ENCODE assay signal across 8 cellular contexts in the genomic region with DNA sequence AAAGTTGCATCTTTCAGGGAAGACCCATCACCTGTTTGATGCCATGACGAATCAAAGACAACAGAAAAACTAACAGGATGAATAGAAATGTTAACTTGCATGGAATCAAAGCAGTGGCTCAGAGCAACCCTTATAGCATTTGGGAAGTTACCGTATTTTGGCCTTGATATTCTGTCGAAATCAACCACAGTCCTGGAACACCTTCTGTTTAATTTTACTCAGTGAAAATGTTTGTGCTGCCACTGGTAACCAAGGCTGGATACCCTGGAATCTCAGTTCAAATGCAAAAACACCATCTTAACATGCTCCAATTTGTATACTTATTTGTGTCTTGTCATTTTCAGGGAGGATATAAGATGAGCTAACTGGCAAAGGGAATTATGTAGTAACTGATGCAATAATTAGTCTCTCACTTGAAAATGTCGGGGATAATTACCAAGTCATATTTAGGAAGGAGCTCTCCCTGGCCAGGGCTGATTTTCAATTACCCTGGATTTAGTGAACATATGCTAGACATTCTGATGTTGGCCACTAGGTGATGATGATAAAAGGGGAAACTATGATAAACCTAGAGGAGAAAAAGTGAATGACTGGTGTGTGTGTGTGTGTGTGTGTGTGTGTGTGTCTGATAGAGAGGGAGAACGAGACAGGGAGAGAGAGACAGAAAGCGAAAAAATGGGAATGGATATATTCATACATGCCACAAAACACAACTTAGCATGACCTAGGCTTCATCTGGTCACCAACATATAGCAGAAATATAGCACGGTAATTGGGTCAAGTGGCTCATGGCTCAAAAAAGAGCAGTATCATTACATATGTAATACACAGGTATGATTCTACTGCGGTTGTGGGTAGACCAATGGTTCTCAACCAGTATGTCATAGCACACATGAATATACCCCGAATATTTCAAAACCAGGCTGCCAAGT. TPM values are rescaled to one million over a fixed set of nuclear protein-coding genes. Genes with fewer than 3 reads are reported as not detected.
DNase-seq lines count a peak whose midpoint lies in the region; ATAC-seq and TF ChIP-seq lines count a peak whose summit lies in the region.

No MANE protein-coding gene starts in this region.

- intact Hi-C loops in PC-9 (cut with micrococcal nuclease; ENCODE audit: unreplicated experiment) = no loop called here

- no peaks in the 10 kb centered on the region for H3K4me1 ChIP-seq in BE2C
- peaks cover 5% of the 10 kb centered on the region; the same call in 1 of the 2 replicates for H3K4me1 ChIP-seq in PC-9 (replicated peaks; ENCODE audit: insufficient read depth)
- peaks cover 0 to 99% (median 10%) of the 10 kb centered on the region in 3 donors for H3K4me1 ChIP-seq in gastroesophageal sphincter
- no peaks in the 10 kb centered on the region for H3K4me1 ChIP-seq in effector memory CD4-positive, alpha-beta T cell (ENCODE audit: control insufficient read depth, insufficient read depth, low read length, poor library complexity, severe bottlenecking)

- H3K36me3 ChIP-seq in BE2C (no peaks in the 10 kb centered on the region), PC-9 (ENCODE audit: low read depth) (no peaks in the 10 kb centered on the region), gastroesophageal sphincter (peaks cover 0 to 7% of the 10 kb centered on the region in 2 donors)
- no peaks in the 10 kb centered on the region for H3K36me3 ChIP-seq in effector memory CD4-positive, alpha-beta T cell (ENCODE audit: control insufficient read depth, insufficient read depth, low read length)

- H3K27me3 ChIP-seq in BE2C (no peaks in the 10 kb centered on the region), PC-9 (ENCODE audit: insufficient read depth, low read depth) (no peaks in the 10 kb centered on the region), gastroesophageal sphincter (no peaks in the 10 kb centered on the region)
- no peaks in the 10 kb centered on the region for H3K27me3 ChIP-seq in effector memory CD4-positive, alpha-beta T cell (replicated peaks; ENCODE audit: control insufficient read depth, insufficient read depth, low read length, poor library complexity, severe bottlenecking)

- ATAC-seq in gastroesophageal sphincter (no peak), GM19397 (IDR thresholded peaks at IDR 0.05; ENCODE audit: unreplicated experiment) (no peak), HG02571 (IDR thresholded peaks at IDR 0.05; ENCODE audit: unreplicated experiment) (no peak)

- peaks cover 62% of the 10 kb centered on the region for H3K4me1 Mint-ChIP-seq in HFFc6 (ENCODE audit: low read depth)

- no peaks in the 10 kb centered on the region for H3K9me3 Mint-ChIP-seq in HFFc6

- no peak overlapping the region for H3K27ac Mint-ChIP-seq in HFFc6

- no peaks in the 10 kb centered on the region for H3K9me3 ChIP-seq in BE2C
- no peaks in the 10 kb centered on the region for H3K9me3 ChIP-seq in PC-9 (ENCODE audit: insufficient read depth, low read depth)
- H3K9me3 ChIP-seq in gastroesophageal sphincter = no peaks in the 10 kb centered on the region
- H3K9me3 ChIP-seq in effector memory CD4-positive, alpha-beta T cell (ENCODE audit: control insufficient read depth, low read length) = no peaks in the 10 kb centered on the region

- DNase-seq in BE2C (peak; percentile 26), HFFc6 (peak; percentile 69), PC-9 (peak in 1 of 2 experiments; percentile 40)
- no peak for DNase-seq in stimulated activated CD4-positive, alpha-beta T cell treated with anti-CD3 and anti-CD28 coated beads, Interleukin-1b, Interleukin-23, amount 100 ng/mL, for 48 hours
- DNase-seq in effector memory CD4-positive, alpha-beta T cell = no peak

- no peaks in the 10 kb centered on the region for H4K20me1 ChIP-seq in PC-9 (ENCODE audit: insufficient read depth)

- H3K36me3 Mint-ChIP-seq in HFFc6 (ENCODE audit: low read depth) = peaks cover 32% of the 10 kb centered on the region

- POLR2A ChIA-PET in PC-9 (lab: Charles Lee; ENCODE audit: unreplicated experiment) = interaction anchor here (0.6 kb wide), 1 partner anchor 185 kb away, joined by 9 read pairs; no protein-coding TSS in a partner anchor

- no peak overlapping the region for H3K4me3 Mint-ChIP-seq in HFFc6

- CTCF ChIA-PET in PC-9 (lab: Charles Lee) = interaction anchor here (0.7 kb wide), 1 partner anchor 87 kb away, joined by 4 read pairs; no protein-coding TSS in a partner anchor

- H3K4me2 ChIP-seq in PC-9 = no peak overlapping the region

- H3K27ac ChIP-seq in PC-9 (no peak overlapping the region), gastroesophageal sphincter (peak overlapping the region; percentile 63 to 84 (median 80))
- no peak overlapping the region for H3K27ac ChIP-seq in effector memory CD4-positive, alpha-beta T cell (ENCODE audit: insufficient read depth, low read length, poor library complexity, severe bottlenecking)

- no peaks in the 10 kb centered on the region for H3K27me3 Mint-ChIP-seq in HFFc6 (ENCODE audit: insufficient read depth)

- no peaks in the 10 kb centered on the region for H3F3A ChIP-seq in PC-9 (ENCODE audit: insufficient read depth, low read depth)

- 59 to 72% methylated on average over 8 to 9 of the region's 9 CpGs for WGBS in gastroesophageal sphincter (ENCODE audit: low coverage in 1 of 2), 2 donors

- TF ChIP-seq CTCF in BE2C (IDR thresholded peaks at IDR 0.05; ENCODE audit: low read depth, low read length) (peak; percentile 77), HFFc6 (IDR thresholded peaks at IDR 0.05) (peak; percentile 75), PC-9 (conservative IDR thresholded peaks at IDR 0.05) (peak; percentile 52), gastroesophageal sphincter (IDR thresholded peaks at IDR 0.05) (peak in 2 of 4 experiments; percentile 50 to 59)

- H3K79me2 ChIP-seq in PC-9 (ENCODE audit: low read depth) = no peaks in the 10 kb centered on the region

- H3K9me2 ChIP-seq in PC-9 (ENCODE audit: insufficient read depth) = no peaks in the 10 kb centered on the region

- TF ChIP-seq EP300 in gastroesophageal sphincter (IDR thresholded peaks at IDR 0.05) = no peak

- no peak overlapping the region for H2AFZ ChIP-seq in PC-9

- H3K4me3 ChIP-seq in BE2C (ENCODE audit: low read depth, low read length) (no peak overlapping the region), PC-9 (no peak overlapping the region), gastroesophageal sphincter (no peak overlapping the region)
- no peak overlapping the region for H3K4me3 ChIP-seq in effector memory CD4-positive, alpha-beta T cell (ENCODE audit: insufficient read depth, low read depth, low read length, poor library complexity, severe bottlenecking)

- no peak for TF ChIP-seq POLR2A in gastroesophageal sphincter (IDR thresholded peaks at IDR 0.05)

- no TSS peak for BruUV-seq in PC-9 (replicated peaks; lab: Mats Ljungman, UMichigan)

RNA-seq across cellular contexts. Expression of a gene that starts 19.0 kb away (rescaled TPM):
- 0.11 TPM for polyA plus RNA-seq in BE2C (2012; ENCODE audit: insufficient read depth, insufficient read length, low read depth)
- 10 to 100 TPM; 14.0 to 21.7 (median 18.4) TPM for total RNA-seq in HFFc6 (2021; fragmentation: NEBNext Ultra II Directional; extraction: Animal tissue kit (Norgen Biotek cat#: 25700))
- total RNA-seq in PC-9 (2021) (7.9 and 9.3 TPM in 2 replicates), gastroesophageal sphincter (100 to 1,000 TPM in 2 of 4 donors, 10 to 100 TPM in 2; 77.3 to 109 (median 96.7) TPM)

Comparison
In these comparisons a context has a peak if more than half of its experiments do, and no peak if none do; other contexts are left out.
1. DNase-seq: peak in BE2C (single experiment) and HFFc6 (single experiment); none in stimulated activated CD4-positive, alpha-beta T cell treated with anti-CD3 and anti-CD28 coated beads, Interleukin-1b, Interleukin-23, amount 100 ng/mL, for 48 hours (single experiment) and effector memory CD4-positive, alpha-beta T cell (0 of 3).
2. H3K27ac ChIP-seq: peak in gastroesophageal sphincter (4 of 4); none in PC-9 (single experiment) and effector memory CD4-positive, alpha-beta T cell (single experiment).